ENCODE assay signal across 8 cellular contexts in the genomic region with DNA sequence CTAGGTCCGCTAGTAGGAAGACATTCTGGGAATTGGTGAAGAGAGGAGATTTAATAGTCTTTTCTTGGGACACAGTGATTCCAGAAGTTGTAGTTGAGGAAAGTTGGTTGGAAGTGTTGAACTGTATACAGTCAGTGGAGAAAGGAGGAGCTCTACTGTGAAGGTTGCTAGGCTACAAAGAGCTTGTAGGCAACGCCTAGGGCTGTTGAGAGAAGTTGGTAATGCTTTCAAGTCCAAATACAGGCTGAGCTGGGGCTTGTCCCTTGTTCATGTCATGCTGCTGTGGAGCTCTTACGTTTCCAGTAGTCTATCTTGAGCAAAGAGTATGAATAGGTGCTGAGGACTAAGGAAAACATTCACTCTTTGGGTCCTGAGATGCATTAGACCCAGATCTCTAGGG. TPM values are rescaled to one million over a fixed set of nuclear protein-coding genes. Genes with fewer than 3 reads are reported as not detected.
A peak's percentile ranks its signal among the peaks of the same experiment; 100 is the strongest.
DNase-seq lines count a peak whose midpoint lies in the region; ATAC-seq and TF ChIP-seq lines count a peak whose summit lies in the region.

No MANE protein-coding gene starts in this region.

- H3K4me3 ChIP-seq in WI38 (ENCODE audit: low read depth, low read length), result peak overlapping the region; percentile 75
- H3K4me3 ChIP-seq in heart left ventricle, result peak overlapping the region in 11 of 12 donors; percentile 76 to 98 (median 88)
- H3K4me3 ChIP-seq in skeletal muscle satellite cell (ENCODE audit: low read length), result peak overlapping the region; percentile 90

- peaks cover 21% of the 10 kb centered on the region for H3K4me1 Mint-ChIP-seq in activated CD8-positive, alpha-beta memory T cell treated with anti-CD3 and anti-CD28 coated beads, Interleukin-2, amount 10 ng/mL, durations not matched to agents 7 days and 5 days

- H3K36me3 Mint-ChIP-seq in activated CD8-positive, alpha-beta memory T cell treated with anti-CD3 and anti-CD28 coated beads, Interleukin-2, amount 10 ng/mL, durations not matched to agents 7 days and 5 days, result peaks cover under 1% of the 10 kb centered on the region

- 43 to 51% (median 47%) methylated on average over 3 of the region's 3 CpGs for WGBS in heart left ventricle, 4 donors

- peaks cover 2% of the 10 kb centered on the region for H3K27me3 Mint-ChIP-seq in activated CD8-positive, alpha-beta memory T cell treated with anti-CD3 and anti-CD28 coated beads, Interleukin-2, amount 10 ng/mL, durations not matched to agents 7 days and 5 days

- H3K27me3 ChIP-seq in heart left ventricle, result no peaks in the 10 kb centered on the region
- no peaks in the 10 kb centered on the region for H3K27me3 ChIP-seq in skeletal muscle satellite cell (ENCODE audit: control insufficient read depth, insufficient read depth, low read length)

- peak overlapping the region in 9 of 12 donors; percentile 43 to 87 (median 77) for H3K27ac ChIP-seq in heart left ventricle

- CTCF ChIA-PET in activated CD8-positive, alpha-beta memory T cell treated with anti-CD3 and anti-CD28 coated beads, Interleukin-2, amount 10 ng/mL, durations not matched to agents 7 days and 5 days (lab: Charles Lee), result interaction anchor here (0.8 to 2.3 kb wide), 3 partner anchors 10 to 24 kb away, joined by 3 to 7 read pairs (median 3); no protein-coding TSS in a partner anchor

- peak overlapping the region; percentile 61 for H3K27ac Mint-ChIP-seq in activated CD8-positive, alpha-beta memory T cell treated with anti-CD3 and anti-CD28 coated beads, Interleukin-2, amount 10 ng/mL, durations not matched to agents 7 days and 5 days

- no peaks in the 10 kb centered on the region for H3K9me3 Mint-ChIP-seq in activated CD8-positive, alpha-beta memory T cell treated with anti-CD3 and anti-CD28 coated beads, Interleukin-2, amount 10 ng/mL, durations not matched to agents 7 days and 5 days (ENCODE audit: low read depth)

- peaks cover 0 to 37% (median 22%) of the 10 kb centered on the region in 12 donors for H3K4me1 ChIP-seq in heart left ventricle
- peaks cover 9% of the 10 kb centered on the region for H3K4me1 ChIP-seq in skeletal muscle satellite cell (ENCODE audit: control insufficient read depth, insufficient read depth, low read length)

- H3K4me3 Mint-ChIP-seq in activated CD8-positive, alpha-beta memory T cell treated with anti-CD3 and anti-CD28 coated beads, Interleukin-2, amount 10 ng/mL, durations not matched to agents 7 days and 5 days, result peak overlapping the region; percentile 76

- TF ChIP-seq CTCF in WI38 (IDR thresholded peaks at IDR 0.05; ENCODE audit: low read depth, low read length) (no peak), heart left ventricle (IDR thresholded peaks at IDR 0.05) (no peak)

- H3K4me2 ChIP-seq in skeletal muscle satellite cell (ENCODE audit: low read length), result peak overlapping the region; percentile 95

- ATAC-seq in activated CD8-positive, alpha-beta memory T cell treated with anti-CD3 and anti-CD28 coated beads, Interleukin-2, amount 10 ng/mL, durations not matched to agents 7 days and 5 days, result no peak
- ATAC-seq in heart left ventricle (peak; percentile 84 to 87 (median 87)), HG02885 (IDR thresholded peaks at IDR 0.05; ENCODE audit: poor library complexity, unreplicated experiment) (no peak), GM19395 (IDR thresholded peaks at IDR 0.05; ENCODE audit: unreplicated experiment) (no peak)

- peak overlapping the region; percentile 96 for H3K9ac ChIP-seq in skeletal muscle satellite cell (ENCODE audit: low read depth, low read length)

- no peak for TF ChIP-seq POLR2A in heart left ventricle (IDR thresholded peaks at IDR 0.05)

- H3K9me3 ChIP-seq in heart left ventricle, result no peaks in the 10 kb centered on the region
- H3K9me3 ChIP-seq in skeletal muscle satellite cell (replicated peaks; ENCODE audit: low read length), result no peaks in the 10 kb centered on the region

- no peaks in the 10 kb centered on the region for H3K36me3 ChIP-seq in heart left ventricle
- H3K36me3 ChIP-seq in skeletal muscle satellite cell (ENCODE audit: insufficient read depth, low read length), result no peaks in the 10 kb centered on the region

- intact Hi-C loops in heart left ventricle (cut with DNase I), result no loop called here

- DNase-seq in activated CD8-positive, alpha-beta memory T cell treated with anti-CD3 and anti-CD28 coated beads, Interleukin-2, amount 10 ng/mL, durations not matched to agents 7 days and 5 days, result no peak
- DNase-seq in activated CD8-positive, alpha-beta memory T cell treated with anti-CD3 and anti-CD28 coated beads, Interleukin-2, amount 50 U/mL, for 48 hours, result no peak
- DNase-seq in heart left ventricle (peak in 4 of 5 donors; percentile 22 to 59 (median 36)), NCI-H146 treated with DMSO at 0.1 percent for 48 hours (lab: John Stamatoyannopoulos, UW; ENCODE audit: unreplicated experiment) (no peak)

RNA-seq across cellular contexts. Expression of a gene that starts 1.1 kb away (rescaled TPM):
- total RNA-seq in activated CD8-positive, alpha-beta memory T cell treated with anti-CD3 and anti-CD28 coated beads, Interleukin-2, amount 10 ng/mL, durations not matched to agents 7 days and 5 days, result 10 to 100 TPM; 11.2 to 14.0 TPM
- 10 to 100 TPM; 17.6 to 40.5 (median 26.0) TPM for total RNA-seq in heart left ventricle
- polyA plus RNA-seq in heart left ventricle, result 1 to 10 TPM; 3.0 to 9.1 TPM
- 11.8 and 13.7 TPM in 2 replicates for total RNA-seq in skeletal muscle satellite cell (2012; rRNA removed)

Comparison
In these comparisons a context has a peak if more than half of its experiments do, and no peak if none do; other contexts are left out.
1. ATAC-seq: peak in heart left ventricle (4 of 4); none in activated CD8-positive, alpha-beta memory T cell treated with anti-CD3 and anti-CD28 coated beads, Interleukin-2, amount 10 ng/mL, durations not matched to agents 7 days and 5 days (single experiment), HG02885 (single experiment) and GM19395 (single experiment).
2. DNase-seq: peak in heart left ventricle (4 of 5); none in activated CD8-positive, alpha-beta memory T cell treated with anti-CD3 and anti-CD28 coated beads, Interleukin-2, amount 10 ng/mL, durations not matched to agents 7 days and 5 days (single experiment), activated CD8-positive, alpha-beta memory T cell treated with anti-CD3 and anti-CD28 coated beads, Interleukin-2, amount 50 U/mL, for 48 hours (single experiment) and NCI-H146 treated with DMSO at 0.1 percent for 48 hours (single experiment).
3. Peak in every context shown above with its lines, with median percentiles within 50 percentile points of each other: H3K4me3 ChIP-seq.